Comparison of ENCODE assay signal across 23 cellular contexts in genomic region chr6:125044066-125044465, GRCh38.
"Had no signal": no experiment of that assay in that cellular context is flagged by ENCODE, and none has a peak within 500 bp of the region (broad histone marks: within the 10 kb centered on the region; RNA-seq: fewer than 3 reads in every experiment).

No MANE protein-coding gene starts in this region.

- H3K27ac Mint-ChIP-seq: endodermal cell; naive thymus-derived CD4-positive, alpha-beta T cell; nephron progenitor cell; progenitor cell of endocrine pancreas; type B pancreatic cell had no signal

- H3K27me3 Mint-ChIP-seq: progenitor cell of endocrine pancreas, type B pancreatic cell had no signal

- H3K9me3 ChIP-seq: colonic mucosa, gastrocnemius medialis, left ventricle myocardium inferior, lower lobe of right lung, suprapubic skin, thyroid gland had no signal

- H3K27ac ChIP-seq: colonic mucosa, gastrocnemius medialis, left ventricle myocardium inferior, lower lobe of right lung, suprapubic skin, thyroid gland had no signal

- H3K4me3 Mint-ChIP-seq: endodermal cell; naive thymus-derived CD4-positive, alpha-beta T cell; nephron progenitor cell; type B pancreatic cell had no signal

- FAIRE-seq: endothelial cell of umbilical vein, kidney, small intestine, urothelium cell line had no signal

- H3K4me1 ChIP-seq: colonic mucosa, lower lobe of right lung had no signal

- DNase-seq: colonic mucosa; dermis blood vessel endothelial cell; effector CD4-positive, alpha-beta T cell; endodermal cell; gastrocnemius medialis; glutamatergic neuron; kidney; left cardiac atrium; left ventricle myocardium inferior; lower lobe of right lung; mesendoderm; naive thymus-derived CD4-positive, alpha-beta T cell; nephron progenitor cell; right cardiac atrium; small intestine; stimulated activated CD4-positive, alpha-beta T cell treated with anti-CD3 and anti-CD28 coated beads, Interleukin-2, amount 100 ng/mL, for 48 hours; stimulated activated naive CD4-positive, alpha-beta T cell treated with Interleukin-2 at 50 U/mL for 16 hours; thyroid gland had no signal

- H3K4me3 ChIP-seq: colonic mucosa, gastrocnemius medialis, left ventricle myocardium inferior, lower lobe of right lung, suprapubic skin, thyroid gland had no signal

- H3K27me3 ChIP-seq: colonic mucosa, gastrocnemius medialis, suprapubic skin, thyroid gland had no signal

- H3K36me3 Mint-ChIP-seq: naive thymus-derived CD4-positive, alpha-beta T cell had no signal

- H3K36me3 ChIP-seq: colonic mucosa, gastrocnemius medialis, thyroid gland had no signal

- H3K9me3 Mint-ChIP-seq: endodermal cell, type B pancreatic cell had no signal

- ATAC-seq: gastrocnemius medialis; left cardiac atrium; lower lobe of right lung; naive thymus-derived CD4-positive, alpha-beta T cell; right cardiac atrium had no signal
